ENCODE assay signal across 8 cellular contexts in genomic region chr1:54287176-54287650, GRCh38.
DNase-seq lines count a peak whose midpoint lies in the region; ATAC-seq and TF ChIP-seq lines count a peak whose summit lies in the region.

No MANE protein-coding gene starts in this region.

- H3K4me3 Mint-ChIP-seq in CD8-positive, alpha-beta T cell, result peak overlapping the region; percentile 78
- H3K4me3 Mint-ChIP-seq in T-helper 2 cell treated with Interferon-gamma antibody and Interleukin-4, amounts not matched to agents 5 μg/mL and 100 μg/mL, for 36 hours, result peak overlapping the region; percentile 79

- no peaks in the 10 kb centered on the region for H3K9me3 Mint-ChIP-seq in CD8-positive, alpha-beta T cell
- H3K9me3 Mint-ChIP-seq in T-helper 2 cell treated with Interferon-gamma antibody and Interleukin-4, amounts not matched to agents 5 μg/mL and 100 μg/mL, for 36 hours, result no peaks in the 10 kb centered on the region

- H3K27ac Mint-ChIP-seq in CD8-positive, alpha-beta T cell, result peak overlapping the region; percentile 99
- peak overlapping the region; percentile 93 for H3K27ac Mint-ChIP-seq in T-helper 2 cell treated with Interferon-gamma antibody and Interleukin-4, amounts not matched to agents 5 μg/mL and 100 μg/mL, for 36 hours

- peak; percentile 78 for ATAC-seq in CD8-positive, alpha-beta T cell
- peak; percentile 53 for ATAC-seq in HG03159 (IDR thresholded peaks at IDR 0.05; ENCODE audit: unreplicated experiment)
- peak; percentile 82 for ATAC-seq in body of pancreas
- peak; percentile 86 for ATAC-seq in left colon
- ATAC-seq in GM18858 (IDR thresholded peaks at IDR 0.05; ENCODE audit: unreplicated experiment), result no peak

- no peaks in the 10 kb centered on the region for H3K36me3 ChIP-seq in CD8-positive, alpha-beta T cell (ENCODE audit: insufficient read depth, low read length)
- H3K36me3 ChIP-seq in body of pancreas (replicated peaks in 1 of 2; ENCODE audit: insufficient read depth in 1 of 2, low read depth in 2 of 2), result no peaks in the 10 kb centered on the region

- no peak for TF ChIP-seq POLR2A in body of pancreas (IDR thresholded peaks at IDR 0.05)

- no peaks in the 10 kb centered on the region for H3K9me3 ChIP-seq in CD8-positive, alpha-beta T cell (ENCODE audit: low read length)
- no peaks in the 10 kb centered on the region for H3K9me3 ChIP-seq in body of pancreas

- TF ChIP-seq CTCF in CD8-positive, alpha-beta T cell (IDR thresholded peaks at IDR 0.05), result no peak
- no peak for TF ChIP-seq CTCF in body of pancreas (IDR thresholded peaks at IDR 0.05)

- H3K4me1 Mint-ChIP-seq in CD8-positive, alpha-beta T cell (ENCODE audit: low read depth), result peaks cover 90% of the 10 kb centered on the region
- peaks cover 77% of the 10 kb centered on the region for H3K4me1 Mint-ChIP-seq in T-helper 2 cell treated with Interferon-gamma antibody and Interleukin-4, amounts not matched to agents 5 μg/mL and 100 μg/mL, for 36 hours (ENCODE audit: low read depth)

- CTCF ChIA-PET in CD8-positive, alpha-beta T cell (lab: Charles Lee), result interaction anchor here (1.4 kb wide), 1 partner anchor 13 kb away, joined by 3 read pairs; no protein-coding TSS in a partner anchor

- peak overlapping the region; percentile 57 for H3K4me3 ChIP-seq in CD8-positive, alpha-beta T cell (ENCODE audit: low read depth, low read length)
- no peak overlapping the region for H3K4me3 ChIP-seq in body of pancreas

- no peaks in the 10 kb centered on the region for H3K36me3 Mint-ChIP-seq in CD8-positive, alpha-beta T cell
- H3K36me3 Mint-ChIP-seq in T-helper 2 cell treated with Interferon-gamma antibody and Interleukin-4, amounts not matched to agents 5 μg/mL and 100 μg/mL, for 36 hours (ENCODE audit: low read depth), result peaks cover 12% of the 10 kb centered on the region

- DNase-seq in CD8-positive, alpha-beta T cell, result peak; percentile 12 to 87 (median 66)
- peak; percentile 84 for DNase-seq in T-helper 2 cell treated with Interferon-gamma antibody and Interleukin-4, amounts not matched to agents 5 μg/mL and 100 μg/mL, for 36 hours (ENCODE audit: low spot score)
- DNase-seq in body of pancreas (peak; percentile 67 to 86 (median 82)), left colon (peak; percentile 83 to 95), kidney glomerular epithelial cell (lab: John Stamatoyannopoulos, UW) (no peak)
- peak; percentile 41 to 57 for DNase-seq in stimulated activated CD4-positive, alpha-beta T cell treated with anti-CD3 and anti-CD28 coated beads, Interleukin-2, amount 100 ng/mL, for 48 hours

- 32 to 41% methylated on average over 8 of the region's 8 CpGs for WGBS in body of pancreas, 2 donors

- H3K27ac ChIP-seq in CD8-positive, alpha-beta T cell (ENCODE audit: low read depth, low read length), result peak overlapping the region; percentile 61
- H3K27ac ChIP-seq in body of pancreas, result peak overlapping the region; percentile 35 to 67 (median 64)

- POLR2A ChIA-PET in CD8-positive, alpha-beta T cell (lab: Charles Lee), result interaction anchor here (0.5 to 1.6 kb wide), 5 partner anchors 11 to 119 kb away, joined by 3 to 10 read pairs (median 3); partner anchors contain the start of gene SSBP3

- H3K4me1 ChIP-seq in CD8-positive, alpha-beta T cell (ENCODE audit: insufficient read depth, low read length), result peaks cover 96% of the 10 kb centered on the region
- peaks cover 57% of the 10 kb centered on the region for H3K4me1 ChIP-seq in body of pancreas

- no peaks in the 10 kb centered on the region for H3K27me3 Mint-ChIP-seq in CD8-positive, alpha-beta T cell (ENCODE audit: low read depth)
- H3K27me3 Mint-ChIP-seq in T-helper 2 cell treated with Interferon-gamma antibody and Interleukin-4, amounts not matched to agents 5 μg/mL and 100 μg/mL, for 36 hours (ENCODE audit: low read depth), result no peaks in the 10 kb centered on the region

- intact Hi-C loops in CD8-positive, alpha-beta T cell (cut with DNase I, micrococcal nuclease), result loop anchor here (1.0 to 5.0 kb wide), 5 partner anchors 23 to 200 kb away; partner anchors contain the start of genes CYB5RL (in 1 of the 2), MRPL37 (in 1 of the 2) and SSBP3 (in 1 of the 2)
- intact Hi-C loops in body of pancreas (cut with DNase I) (no loop called here), left colon (cut with DNase I, micrococcal nuclease) (no loop called here)

- no peaks in the 10 kb centered on the region for H3K27me3 ChIP-seq in CD8-positive, alpha-beta T cell (ENCODE audit: insufficient read depth, low read length)
- H3K27me3 ChIP-seq in body of pancreas, result no peaks in the 10 kb centered on the region

Comparison
In these comparisons a context has a peak if more than half of its experiments do, and no peak if none do; other contexts are left out.
1. intact Hi-C loops: an anchor here in CD8-positive, alpha-beta T cell (1.0 to 5.0 kb wide); none called in body of pancreas and left colon.